Comparison of ENCODE assay signal across 1 cellular context in genomic region chr1:28235746-28236655, GRCh38.
TF ChIP-seq lines count a peak whose summit lies in the region.

TSS of gene ATP5IF1 (plus strand) at chr1:28236124. CDS start at chr1:28236184, 60 bp downstream.

TF ChIP-seq in WTC11, 78 proteins besides CTCF, POLR2A, EP300 and RAD21 (continued from another document):
- TF ChIP-seq, protein P1, sequence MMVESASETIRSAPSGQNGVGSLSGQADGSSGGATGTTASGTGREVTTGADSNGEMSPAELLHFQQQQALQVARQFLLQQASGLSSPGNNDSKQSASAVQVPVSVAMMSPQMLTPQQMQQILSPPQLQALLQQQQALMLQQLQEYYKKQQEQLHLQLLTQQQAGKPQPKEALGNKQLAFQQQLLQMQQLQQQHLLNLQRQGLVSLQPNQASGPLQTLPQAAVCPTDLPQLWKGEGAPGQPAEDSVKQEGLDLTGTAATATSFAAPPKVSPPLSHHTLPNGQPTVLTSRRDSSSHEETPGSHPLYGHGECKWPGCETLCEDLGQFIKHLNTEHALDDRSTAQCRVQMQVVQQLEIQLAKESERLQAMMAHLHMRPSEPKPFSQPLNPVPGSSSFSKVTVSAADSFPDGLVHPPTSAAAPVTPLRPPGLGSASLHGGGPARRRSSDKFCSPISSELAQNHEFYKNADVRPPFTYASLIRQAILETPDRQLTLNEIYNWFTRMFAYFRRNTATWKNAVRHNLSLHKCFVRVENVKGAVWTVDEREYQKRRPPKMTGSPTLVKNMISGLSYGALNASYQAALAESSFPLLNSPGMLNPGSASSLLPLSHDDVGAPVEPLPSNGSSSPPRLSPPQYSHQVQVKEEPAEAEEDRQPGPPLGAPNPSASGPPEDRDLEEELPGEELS (CRISPR knock-in tag; IDR thresholded peaks at IDR 0.05): peak; percentile 80; the same call in 1 of the 2 replicates
- TF ChIP-seq ERG (CRISPR knock-in tag; IDR thresholded peaks at IDR 0.05) (no peak), ZNF416 (CRISPR knock-in tag; IDR thresholded peaks at IDR 0.05) (no peak), FOXK1 (CRISPR knock-in tag; IDR thresholded peaks at IDR 0.05) (peak; percentile 92), HMGA2 (CRISPR knock-in tag; IDR thresholded peaks at IDR 0.05) (no peak), JUN (CRISPR knock-in tag; IDR thresholded peaks at IDR 0.05) (no peak), CREM (CRISPR knock-in tag; IDR thresholded peaks at IDR 0.05) (peak; percentile 60; the same call in 1 of the 2 replicates), NR2C2 (CRISPR knock-in tag; IDR thresholded peaks at IDR 0.05) (no peak), SMAD4 (CRISPR knock-in tag; IDR thresholded peaks at IDR 0.05) (no peak), JAZF1 (CRISPR knock-in tag; IDR thresholded peaks at IDR 0.05) (no peak), PREB (CRISPR knock-in tag; IDR thresholded peaks at IDR 0.05; ENCODE audit: borderline replicate concordance) (no peak), MYBL2 (CRISPR knock-in tag; IDR thresholded peaks at IDR 0.05) (peak; percentile 87), NFATC4 (CRISPR knock-in tag; IDR thresholded peaks at IDR 0.05) (no peak), ARID4B (CRISPR knock-in tag; IDR thresholded peaks at IDR 0.05; ENCODE audit: borderline replicate concordance) (peak; percentile 74; the same call in 1 of the 2 replicates), STAT6 (CRISPR knock-in tag; conservative IDR thresholded peaks at IDR 0.05; ENCODE audit: low read depth) (no peak), ZNF532 (CRISPR knock-in tag; IDR thresholded peaks at IDR 0.05; ENCODE audit: borderline replicate concordance) (no peak), AR (CRISPR knock-in tag; IDR thresholded peaks at IDR 0.05) (no peak), FOXP1 (CRISPR knock-in tag; IDR thresholded peaks at IDR 0.05; ENCODE audit: borderline replicate concordance) (peak; percentile 92), PRRX2 (CRISPR knock-in tag; IDR thresholded peaks at IDR 0.05) (no peak), OVOL2 (CRISPR knock-in tag; IDR thresholded peaks at IDR 0.05; ENCODE audit: borderline replicate concordance) (no peak), ETV6 (CRISPR knock-in tag; IDR thresholded peaks at IDR 0.05) (peak; percentile 85; the same call in 1 of the 2 replicates)
- TF ChIP-seq, protein P2, sequence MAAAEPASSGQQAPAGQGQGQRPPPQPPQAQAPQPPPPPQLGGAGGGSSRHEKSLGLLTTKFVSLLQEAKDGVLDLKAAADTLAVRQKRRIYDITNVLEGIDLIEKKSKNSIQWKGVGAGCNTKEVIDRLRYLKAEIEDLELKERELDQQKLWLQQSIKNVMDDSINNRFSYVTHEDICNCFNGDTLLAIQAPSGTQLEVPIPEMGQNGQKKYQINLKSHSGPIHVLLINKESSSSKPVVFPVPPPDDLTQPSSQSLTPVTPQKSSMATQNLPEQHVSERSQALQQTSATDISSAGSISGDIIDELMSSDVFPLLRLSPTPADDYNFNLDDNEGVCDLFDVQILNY (CRISPR knock-in tag; IDR thresholded peaks at IDR 0.05): no peak
- TF ChIP-seq, protein P3, sequence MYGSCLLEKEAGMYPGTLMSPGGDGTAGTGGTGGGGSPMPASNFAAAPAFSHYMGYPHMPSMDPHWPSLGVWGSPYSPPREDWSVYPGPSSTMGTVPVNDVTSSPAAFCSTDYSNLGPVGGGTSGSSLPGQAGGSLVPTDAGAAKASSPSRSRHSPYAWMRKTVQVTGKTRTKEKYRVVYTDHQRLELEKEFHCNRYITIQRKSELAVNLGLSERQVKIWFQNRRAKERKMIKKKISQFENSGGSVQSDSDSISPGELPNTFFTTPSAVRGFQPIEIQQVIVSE (CRISPR knock-in tag; IDR thresholded peaks at IDR 0.05; ENCODE audit: borderline replicate concordance): no peak
- TF ChIP-seq, protein P4, sequence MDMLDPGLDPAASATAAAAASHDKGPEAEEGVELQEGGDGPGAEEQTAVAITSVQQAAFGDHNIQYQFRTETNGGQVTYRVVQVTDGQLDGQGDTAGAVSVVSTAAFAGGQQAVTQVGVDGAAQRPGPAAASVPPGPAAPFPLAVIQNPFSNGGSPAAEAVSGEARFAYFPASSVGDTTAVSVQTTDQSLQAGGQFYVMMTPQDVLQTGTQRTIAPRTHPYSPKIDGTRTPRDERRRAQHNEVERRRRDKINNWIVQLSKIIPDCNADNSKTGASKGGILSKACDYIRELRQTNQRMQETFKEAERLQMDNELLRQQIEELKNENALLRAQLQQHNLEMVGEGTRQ (CRISPR knock-in tag; IDR thresholded peaks at IDR 0.05): no peak
